In the genomic region with DNA sequence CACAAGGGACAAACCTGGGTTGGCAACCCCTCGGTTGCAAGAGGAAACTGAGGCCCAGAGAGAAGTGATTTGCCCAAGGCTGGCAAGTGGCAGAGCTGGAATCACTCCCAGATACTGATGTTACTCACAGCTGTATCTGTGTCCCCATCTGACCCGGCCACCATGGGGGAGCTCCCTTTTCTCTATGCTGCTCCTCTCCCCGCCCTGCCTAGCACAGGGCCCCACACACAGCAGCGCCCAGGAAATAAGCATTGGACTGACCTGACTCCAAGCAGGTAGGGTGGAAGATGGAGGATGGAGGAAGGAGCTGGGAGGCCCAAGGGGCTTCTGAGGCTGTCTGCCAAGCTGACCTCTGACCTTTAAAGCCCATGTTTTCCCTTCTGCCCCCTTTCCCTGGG, we compare ENCODE assay signal across 1 cellular context.
A peak's percentile ranks its signal among the peaks of the same experiment; 100 is the strongest.
TF ChIP-seq lines count a peak whose summit lies in the region.

No MANE protein-coding gene starts in this region.

TF ChIP-seq in HepG2, 621 proteins besides CTCF, POLR2A, EP300 and RAD21:
- TF ChIP-seq NR2F6 (IDR thresholded peaks at IDR 0.05) (no peak), NR2F6 (CRISPR knock-in tag; IDR thresholded peaks at IDR 0.05) (0 out of 2 replicates have a peak, but pooled peaks have one; percentile 11), RAD51 (IDR thresholded peaks at IDR 0.05; ENCODE audit: borderline replicate concordance) (no peak), RXRA (CRISPR knock-in tag; IDR thresholded peaks at IDR 0.05) (peak; percentile 62; the same call in 1 of the 2 replicates), REXO4 (CRISPR knock-in tag; IDR thresholded peaks at IDR 0.05; ENCODE audit: borderline replicate concordance) (no peak), U2AF1 (optimal IDR thresholded peaks at IDR 0.05; ENCODE audit: low read depth, low read length) (no peak), MTF1 (CRISPR knock-in tag; IDR thresholded peaks at IDR 0.05) (no peak), ZSCAN22 (CRISPR knock-in tag; IDR thresholded peaks at IDR 0.05) (no peak), HDAC2 (CRISPR knock-in tag; IDR thresholded peaks at IDR 0.05) (no peak), FOXC1 (CRISPR knock-in tag; IDR thresholded peaks at IDR 0.05; ENCODE audit: borderline replicate concordance) (no peak), RXRB (CRISPR knock-in tag; IDR thresholded peaks at IDR 0.05; ENCODE audit: borderline replicate concordance) (peak; percentile 65; the same call in 1 of the 2 replicates), HNRNPK (IDR thresholded peaks at IDR 0.05; ENCODE audit: low read depth, low read length, poor library complexity, severe bottlenecking) (peak; percentile 26)
- TF ChIP-seq, protein P1, sequence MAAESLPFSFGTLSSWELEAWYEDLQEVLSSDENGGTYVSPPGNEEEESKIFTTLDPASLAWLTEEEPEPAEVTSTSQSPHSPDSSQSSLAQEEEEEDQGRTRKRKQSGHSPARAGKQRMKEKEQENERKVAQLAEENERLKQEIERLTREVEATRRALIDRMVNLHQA (CRISPR knock-in tag; IDR thresholded peaks at IDR 0.05), result no peak
- TF ChIP-seq, protein P2, sequence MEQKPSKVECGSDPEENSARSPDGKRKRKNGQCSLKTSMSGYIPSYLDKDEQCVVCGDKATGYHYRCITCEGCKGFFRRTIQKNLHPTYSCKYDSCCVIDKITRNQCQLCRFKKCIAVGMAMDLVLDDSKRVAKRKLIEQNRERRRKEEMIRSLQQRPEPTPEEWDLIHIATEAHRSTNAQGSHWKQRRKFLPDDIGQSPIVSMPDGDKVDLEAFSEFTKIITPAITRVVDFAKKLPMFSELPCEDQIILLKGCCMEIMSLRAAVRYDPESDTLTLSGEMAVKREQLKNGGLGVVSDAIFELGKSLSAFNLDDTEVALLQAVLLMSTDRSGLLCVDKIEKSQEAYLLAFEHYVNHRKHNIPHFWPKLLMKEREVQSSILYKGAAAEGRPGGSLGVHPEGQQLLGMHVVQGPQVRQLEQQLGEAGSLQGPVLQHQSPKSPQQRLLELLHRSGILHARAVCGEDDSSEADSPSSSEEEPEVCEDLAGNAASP (CRISPR knock-in tag; IDR thresholded peaks at IDR 0.05; ENCODE audit: borderline replicate concordance), result peak; percentile 80; the same call in 1 of the 2 replicates
